Comparison of ENCODE assay signal across 1 cellular context in genomic region chr10:63478564-63478963, GRCh38.
TF ChIP-seq lines count a peak whose summit lies in the region.

No MANE protein-coding gene starts in this region.

TF ChIP-seq in K562, 482 proteins besides CTCF, POLR2A, EP300 and RAD21 (continued from another document):
- TF ChIP-seq POLR2AphosphoS5 (IDR thresholded peaks at IDR 0.05; ENCODE audit: control insufficient read depth, insufficient read depth, low read depth, low read length) (no peak), RBM14 (IDR thresholded peaks at IDR 0.05; ENCODE audit: borderline replicate concordance, insufficient read depth, low read depth, low read length) (no peak), SETDB1 (IDR thresholded peaks at IDR 0.05; ENCODE audit: low read length) (no peak), PKNOX1 (IDR thresholded peaks at IDR 0.05) (no peak), ZBTB7A (IDR thresholded peaks at IDR 0.05; ENCODE audit: borderline replicate concordance, control insufficient read depth, low read depth, low read length) (peak; percentile 44; the same call in 1 of the 2 replicates), MCM5 (IDR thresholded peaks at IDR 0.05; ENCODE audit: low read depth) (no peak), CBFA2T3 (IDR thresholded peaks at IDR 0.05) (peak; percentile 22; the same call in 1 of the 2 replicates)
